ENCODE assay signal across 1 cellular context in the genomic region with DNA sequence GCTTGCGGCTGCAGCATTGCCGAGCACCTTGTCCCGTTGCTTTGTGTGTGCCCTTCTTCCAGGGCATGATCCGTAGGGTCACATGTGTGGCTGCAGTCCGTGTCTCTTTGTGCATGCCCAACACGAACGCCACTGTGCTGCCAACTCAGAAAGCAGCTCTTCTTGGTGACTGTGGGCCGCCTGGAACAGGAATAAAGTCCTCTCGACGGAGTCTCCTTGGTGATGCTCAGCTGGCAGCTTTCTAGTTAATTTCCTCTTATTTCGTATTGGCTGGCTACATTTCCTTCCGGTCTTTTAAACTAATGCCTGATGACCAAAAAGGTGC.
TF ChIP-seq lines count a peak whose summit lies in the region.

No MANE protein-coding gene starts in this region.

TF ChIP-seq in SK-N-SH, 30 proteins besides CTCF, POLR2A, EP300 and RAD21 (continued from another document):
- TF ChIP-seq, protein P1, sequence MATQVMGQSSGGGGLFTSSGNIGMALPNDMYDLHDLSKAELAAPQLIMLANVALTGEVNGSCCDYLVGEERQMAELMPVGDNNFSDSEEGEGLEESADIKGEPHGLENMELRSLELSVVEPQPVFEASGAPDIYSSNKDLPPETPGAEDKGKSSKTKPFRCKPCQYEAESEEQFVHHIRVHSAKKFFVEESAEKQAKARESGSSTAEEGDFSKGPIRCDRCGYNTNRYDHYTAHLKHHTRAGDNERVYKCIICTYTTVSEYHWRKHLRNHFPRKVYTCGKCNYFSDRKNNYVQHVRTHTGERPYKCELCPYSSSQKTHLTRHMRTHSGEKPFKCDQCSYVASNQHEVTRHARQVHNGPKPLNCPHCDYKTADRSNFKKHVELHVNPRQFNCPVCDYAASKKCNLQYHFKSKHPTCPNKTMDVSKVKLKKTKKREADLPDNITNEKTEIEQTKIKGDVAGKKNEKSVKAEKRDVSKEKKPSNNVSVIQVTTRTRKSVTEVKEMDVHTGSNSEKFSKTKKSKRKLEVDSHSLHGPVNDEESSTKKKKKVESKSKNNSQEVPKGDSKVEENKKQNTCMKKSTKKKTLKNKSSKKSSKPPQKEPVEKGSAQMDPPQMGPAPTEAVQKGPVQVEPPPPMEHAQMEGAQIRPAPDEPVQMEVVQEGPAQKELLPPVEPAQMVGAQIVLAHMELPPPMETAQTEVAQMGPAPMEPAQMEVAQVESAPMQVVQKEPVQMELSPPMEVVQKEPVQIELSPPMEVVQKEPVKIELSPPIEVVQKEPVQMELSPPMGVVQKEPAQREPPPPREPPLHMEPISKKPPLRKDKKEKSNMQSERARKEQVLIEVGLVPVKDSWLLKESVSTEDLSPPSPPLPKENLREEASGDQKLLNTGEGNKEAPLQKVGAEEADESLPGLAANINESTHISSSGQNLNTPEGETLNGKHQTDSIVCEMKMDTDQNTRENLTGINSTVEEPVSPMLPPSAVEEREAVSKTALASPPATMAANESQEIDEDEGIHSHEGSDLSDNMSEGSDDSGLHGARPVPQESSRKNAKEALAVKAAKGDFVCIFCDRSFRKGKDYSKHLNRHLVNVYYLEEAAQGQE (IDR thresholded peaks at IDR 0.05; ENCODE audit: low read depth, low read length): no peak
- TF ChIP-seq TAF1 (IDR thresholded peaks at IDR 0.05; ENCODE audit: borderline replicate concordance, low read depth, low read length) (no peak), CHD2 (IDR thresholded peaks at IDR 0.05; ENCODE audit: low read length, partially characterized antibody) (no peak), NRF1 (IDR thresholded peaks at IDR 0.05; ENCODE audit: low read depth, low read length) (no peak), FOXM1 (IDR thresholded peaks at IDR 0.05; ENCODE audit: low read depth) (no peak), GABPA (IDR thresholded peaks at IDR 0.05; ENCODE audit: low read depth) (no peak), TCF12 (IDR thresholded peaks at IDR 0.05) (no peak), MXI1 (IDR thresholded peaks at IDR 0.05; ENCODE audit: low read depth, low read length) (no peak), NFIC (IDR thresholded peaks at IDR 0.05; ENCODE audit: borderline replicate concordance) (no peak), FOXJ3 (CRISPR knock-in tag; IDR thresholded peaks at IDR 0.05) (no peak), SMC3 (IDR thresholded peaks at IDR 0.05; ENCODE audit: low read depth, low read length) (no peak), ELF1 (IDR thresholded peaks at IDR 0.05) (no peak), RCOR1 (IDR thresholded peaks at IDR 0.05; ENCODE audit: low read length) (no peak)
- TF ChIP-seq, protein P2, sequence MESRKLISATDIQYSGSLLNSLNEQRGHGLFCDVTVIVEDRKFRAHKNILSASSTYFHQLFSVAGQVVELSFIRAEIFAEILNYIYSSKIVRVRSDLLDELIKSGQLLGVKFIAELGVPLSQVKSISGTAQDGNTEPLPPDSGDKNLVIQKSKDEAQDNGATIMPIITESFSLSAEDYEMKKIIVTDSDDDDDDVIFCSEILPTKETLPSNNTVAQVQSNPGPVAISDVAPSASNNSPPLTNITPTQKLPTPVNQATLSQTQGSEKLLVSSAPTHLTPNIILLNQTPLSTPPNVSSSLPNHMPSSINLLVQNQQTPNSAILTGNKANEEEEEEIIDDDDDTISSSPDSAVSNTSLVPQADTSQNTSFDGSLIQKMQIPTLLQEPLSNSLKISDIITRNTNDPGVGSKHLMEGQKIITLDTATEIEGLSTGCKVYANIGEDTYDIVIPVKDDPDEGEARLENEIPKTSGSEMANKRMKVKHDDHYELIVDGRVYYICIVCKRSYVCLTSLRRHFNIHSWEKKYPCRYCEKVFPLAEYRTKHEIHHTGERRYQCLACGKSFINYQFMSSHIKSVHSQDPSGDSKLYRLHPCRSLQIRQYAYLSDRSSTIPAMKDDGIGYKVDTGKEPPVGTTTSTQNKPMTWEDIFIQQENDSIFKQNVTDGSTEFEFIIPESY (IDR thresholded peaks at IDR 0.05; ENCODE audit: borderline replicate concordance, low read depth): no peak
- TF ChIP-seq, protein P3, sequence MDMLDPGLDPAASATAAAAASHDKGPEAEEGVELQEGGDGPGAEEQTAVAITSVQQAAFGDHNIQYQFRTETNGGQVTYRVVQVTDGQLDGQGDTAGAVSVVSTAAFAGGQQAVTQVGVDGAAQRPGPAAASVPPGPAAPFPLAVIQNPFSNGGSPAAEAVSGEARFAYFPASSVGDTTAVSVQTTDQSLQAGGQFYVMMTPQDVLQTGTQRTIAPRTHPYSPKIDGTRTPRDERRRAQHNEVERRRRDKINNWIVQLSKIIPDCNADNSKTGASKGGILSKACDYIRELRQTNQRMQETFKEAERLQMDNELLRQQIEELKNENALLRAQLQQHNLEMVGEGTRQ (IDR thresholded peaks at IDR 0.05; ENCODE audit: borderline replicate concordance, low read depth, low read length): no peak
- TF ChIP-seq, protein P4, sequence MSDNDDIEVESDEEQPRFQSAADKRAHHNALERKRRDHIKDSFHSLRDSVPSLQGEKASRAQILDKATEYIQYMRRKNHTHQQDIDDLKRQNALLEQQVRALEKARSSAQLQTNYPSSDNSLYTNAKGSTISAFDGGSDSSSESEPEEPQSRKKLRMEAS (IDR thresholded peaks at IDR 0.05; ENCODE audit: low read depth): no peak
- TF ChIP-seq, protein P5, sequence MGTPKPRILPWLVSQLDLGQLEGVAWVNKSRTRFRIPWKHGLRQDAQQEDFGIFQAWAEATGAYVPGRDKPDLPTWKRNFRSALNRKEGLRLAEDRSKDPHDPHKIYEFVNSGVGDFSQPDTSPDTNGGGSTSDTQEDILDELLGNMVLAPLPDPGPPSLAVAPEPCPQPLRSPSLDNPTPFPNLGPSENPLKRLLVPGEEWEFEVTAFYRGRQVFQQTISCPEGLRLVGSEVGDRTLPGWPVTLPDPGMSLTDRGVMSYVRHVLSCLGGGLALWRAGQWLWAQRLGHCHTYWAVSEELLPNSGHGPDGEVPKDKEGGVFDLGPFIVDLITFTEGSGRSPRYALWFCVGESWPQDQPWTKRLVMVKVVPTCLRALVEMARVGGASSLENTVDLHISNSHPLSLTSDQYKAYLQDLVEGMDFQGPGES (IDR thresholded peaks at IDR 0.05; ENCODE audit: low read depth, low read length): no peak
